Comparison of ENCODE assay signal across 19 cellular contexts in genomic region chr15:81170504-81170903, GRCh38. TPM values are rescaled to one million over a fixed set of nuclear protein-coding genes. Genes with fewer than 3 reads are reported as not detected.
DNase-seq lines count a peak whose midpoint lies in the region; ATAC-seq and TF ChIP-seq lines count a peak whose summit lies in the region.
"Had no signal": no experiment of that assay in that cellular context is flagged by ENCODE, and none has a peak within 500 bp of the region (broad histone marks: within the 10 kb centered on the region; RNA-seq: fewer than 3 reads in every experiment).

No MANE protein-coding gene starts in this region.

- H3K4me1 Mint-ChIP-seq in osteocyte (ENCODE audit: unreplicated experiment) = no peaks in the 10 kb centered on the region
- H3K4me1 Mint-ChIP-seq: H9, IgD-negative memory B cell had no signal

- peak overlapping the region in 1 of 2 donors; percentile 16 for H3K27ac ChIP-seq in right atrium auricular region
- H3K27ac ChIP-seq: SJCRH30 had no signal

- H3K4me3 Mint-ChIP-seq in osteocyte (ENCODE audit: unreplicated experiment) = no peak overlapping the region
- H3K4me3 Mint-ChIP-seq: CD4-positive, CD25-positive, alpha-beta regulatory T cell; H9; IgD-negative memory B cell had no signal

- H3K4me3 ChIP-seq in right atrium auricular region = no peak overlapping the region
- H3K4me3 ChIP-seq: SJCRH30 had no signal

- H3K9me3 ChIP-seq in right atrium auricular region = no peaks in the 10 kb centered on the region
- H3K9me3 ChIP-seq: SJCRH30 had no signal

- no peak for DNase-seq in Right ventricle myocardium superior
- no peak for DNase-seq in right atrium auricular region (ENCODE audit: low spot score)
- peak; percentile 7 for DNase-seq in NCI-H748 treated with DMSO at 0.1 percent for 48 hours (lab: John Stamatoyannopoulos, UW)
- peak; percentile 71 for DNase-seq in fibroblast of gingiva (ENCODE audit: low read depth)
- no peak for DNase-seq in osteocyte (ENCODE audit: extremely low spot score, unreplicated experiment)
- DNase-seq: AML-193; Calu3; CD4-positive, CD25-positive, alpha-beta regulatory T cell; H9; NCI-H1436; NCI-H2029 treated with DMSO at 0.1 percent for 48 hours; NCI-H2227 treated with DMSO at 0.1 percent for 48 hours; NCI-H82; SJCRH30; SW 1271 had no signal

- H3K27ac Mint-ChIP-seq in osteocyte (ENCODE audit: unreplicated experiment) = no peak overlapping the region
- H3K27ac Mint-ChIP-seq: H9, IgD-negative memory B cell had no signal

- TF ChIP-seq CTCF in right atrium auricular region (IDR thresholded peaks at IDR 0.05) = no peak
- TF ChIP-seq CTCF in osteocyte (IDR thresholded peaks at IDR 0.05) = no peak

- ATAC-seq in Right ventricle myocardium superior (ENCODE audit: poor library complexity) = peak; percentile 9
- no peak for ATAC-seq in GM18873 (IDR thresholded peaks at IDR 0.05; ENCODE audit: low FRiP score, unreplicated experiment)
- ATAC-seq in HG03442 (IDR thresholded peaks at IDR 0.05; ENCODE audit: unreplicated experiment) = no peak

- H3K9me3 Mint-ChIP-seq in osteocyte (ENCODE audit: unreplicated experiment) = no peaks in the 10 kb centered on the region
- H3K9me3 Mint-ChIP-seq: H9 had no signal

- intact Hi-C loops in Right ventricle myocardium superior (cut with DNase I) = no loop called here

- no peaks in the 10 kb centered on the region for H3K27me3 ChIP-seq in right atrium auricular region
- H3K27me3 ChIP-seq: SJCRH30 had no signal

- peaks cover 0 to 13% of the 10 kb centered on the region in 2 donors for H3K4me1 ChIP-seq in right atrium auricular region
- H3K4me1 ChIP-seq: SJCRH30 had no signal

- no peaks in the 10 kb centered on the region for H3K36me3 Mint-ChIP-seq in osteocyte (ENCODE audit: unreplicated experiment)
- H3K36me3 Mint-ChIP-seq: CD4-positive, CD25-positive, alpha-beta regulatory T cell; IgD-negative memory B cell had no signal

- peaks cover 27% of the 10 kb centered on the region for H3K27me3 Mint-ChIP-seq in osteocyte (ENCODE audit: unreplicated experiment)

- no peaks in the 10 kb centered on the region for H3K36me3 ChIP-seq in right atrium auricular region
- H3K36me3 ChIP-seq: SJCRH30 had no signal

RNA-seq across cellular contexts. Expression of gene IL16, which starts 26.2 kb away (rescaled TPM):
- total RNA-seq in Right ventricle myocardium superior (2.7 TPM), right atrium auricular region (10 to 100 TPM in 1 of 2 donors, 1 to 10 TPM in 1; 3.9 to 12.1 TPM), osteocyte (not detected in 2 replicates)
- total RNA-seq: Calu3, LHCN-M2 had no signal

RNA-seq across cellular contexts. Expression of gene CFAP161, which starts 36.4 kb away (rescaled TPM):
- total RNA-seq in Right ventricle myocardium superior (0.30 TPM), right atrium auricular region (1 to 10 TPM in 1 of 2 donors, not detected in 1; 6.2 TPM), osteocyte (not detected in 2 replicates)
- total RNA-seq: Calu3, SJCRH30 had no signal

Comparison
In these comparisons a context has a peak if more than half of its experiments do, and no peak if none do; other contexts are left out.
1. DNase-seq: peak in NCI-H748 treated with DMSO at 0.1 percent for 48 hours (single experiment) and fibroblast of gingiva (single experiment); none in Right ventricle myocardium superior (single experiment), right atrium auricular region (single experiment) and osteocyte (single experiment).